ENCODE assay signal across 8 cellular contexts in genomic region chr3:194095464-194095863, GRCh38. TPM values are rescaled to one million over a fixed set of nuclear protein-coding genes. Genes with fewer than 3 reads are reported as not detected.
DNase-seq lines count a peak whose midpoint lies in the region; ATAC-seq and TF ChIP-seq lines count a peak whose summit lies in the region.

No MANE protein-coding gene starts in this region.

- H3K9me2 ChIP-seq in Loucy (replicated peaks; ENCODE audit: low read depth, low read length) = no peaks in the 10 kb centered on the region

- ATAC-seq in HG02678 (IDR thresholded peaks at IDR 0.05; ENCODE audit: unreplicated experiment) (no peak), GM21528 (IDR thresholded peaks at IDR 0.05; ENCODE audit: low FRiP score, unreplicated experiment) (no peak), GM21717 (IDR thresholded peaks at IDR 0.05; ENCODE audit: unreplicated experiment) (no peak)

- H3K9me3 ChIP-seq in BE2C = no peaks in the 10 kb centered on the region
- H3K9me3 ChIP-seq in Loucy (ENCODE audit: insufficient read depth, low read depth, low read length) = no peaks in the 10 kb centered on the region

- H3K4me3 ChIP-seq in BE2C (ENCODE audit: low read depth, low read length) (no peak overlapping the region), Loucy (ENCODE audit: low read length, poor library complexity, severe bottlenecking) (peak overlapping the region; percentile 32)

- H3F3A ChIP-seq in Loucy (ENCODE audit: low read depth) = no peaks in the 10 kb centered on the region

- H3K4me1 ChIP-seq in BE2C (peaks cover 5% of the 10 kb centered on the region), Loucy (ENCODE audit: insufficient read depth, low read length, poor library complexity, severe bottlenecking) (peaks cover 25% of the 10 kb centered on the region)

- no peaks in the 10 kb centered on the region for H3K79me2 ChIP-seq in Loucy (ENCODE audit: insufficient read depth, low read length)

- peak overlapping the region; percentile 42 for H3K4me2 ChIP-seq in Loucy (ENCODE audit: low read depth, low read length, poor library complexity, severe bottlenecking)

- H2AFZ ChIP-seq in Loucy (ENCODE audit: low read length) = peak overlapping the region; percentile 63

- TF ChIP-seq CTCF in BE2C (IDR thresholded peaks at IDR 0.05; ENCODE audit: low read depth, low read length) = no peak
- no peak for TF ChIP-seq CTCF in Loucy (conservative IDR thresholded peaks at IDR 0.05; ENCODE audit: low read length)

- peak overlapping the region; percentile 58 for H3K9ac ChIP-seq in Loucy (ENCODE audit: low read depth, low read length, poor library complexity, severe bottlenecking)

- H3K36me3 ChIP-seq in BE2C (no peaks in the 10 kb centered on the region), Loucy (ENCODE audit: insufficient read depth, low read length) (no peaks in the 10 kb centered on the region)

- H4K20me1 ChIP-seq in Loucy (ENCODE audit: insufficient read depth, low read length, poor library complexity, severe bottlenecking) = no peaks in the 10 kb centered on the region

- H3K27me3 ChIP-seq in BE2C (no peaks in the 10 kb centered on the region), Loucy (ENCODE audit: insufficient read depth, low read length, poor library complexity, severe bottlenecking) (no peaks in the 10 kb centered on the region)

- DNase-seq in BE2C (peak; percentile 53), SHP77 treated with DMSO at 0.1 percent for 48 hours (lab: John Stamatoyannopoulos, UW) (peak; percentile 66), kidney tubule cell (ENCODE audit: low spot score) (peak; percentile 50)
- DNase-seq in effector CD4-positive, alpha-beta T cell = no peak

RNA-seq across cellular contexts. Expression of gene HES1, which starts 40.5 kb away (rescaled TPM):
- 15.3 TPM for polyA plus RNA-seq in BE2C (2012; ENCODE audit: insufficient read depth, insufficient read length, low read depth)
